Comparison of ENCODE assay signal across 1 cellular context in genomic region chr17:57284984-57285646, GRCh38.
TF ChIP-seq lines count a peak whose summit lies in the region.

No MANE protein-coding gene starts in this region.

TF ChIP-seq in GM12878, 131 proteins besides CTCF, POLR2A, EP300 and RAD21 (continued from another document):
- TF ChIP-seq ZBTB4 (CRISPR knock-in tag; IDR thresholded peaks at IDR 0.05) (no peak), BACH1 (IDR thresholded peaks at IDR 0.05; ENCODE audit: borderline replicate concordance) (no peak; the same call in 1 of the 2 replicates), MTA2 (IDR thresholded peaks at IDR 0.05; ENCODE audit: low read depth) (peak; percentile 62; the same call in 1 of the 2 replicates), PBX3 (IDR thresholded peaks at IDR 0.05; ENCODE audit: insufficient replicate concordance, low read depth, low read length) (no peak), BCLAF1 (IDR thresholded peaks at IDR 0.05) (no peak), MLLT1 (IDR thresholded peaks at IDR 0.05) (peak; percentile 79), MTA3 (IDR thresholded peaks at IDR 0.05; ENCODE audit: borderline replicate concordance, low read length) (peak; percentile 41; the same call in 1 of the 2 replicates), DPF2 (IDR thresholded peaks at IDR 0.05) (peak; percentile 58), MYC (IDR thresholded peaks at IDR 0.05; ENCODE audit: insufficient read depth, insufficient read length, insufficient replicate concordance, low read length, severe bottlenecking) (no peak), CBFB (IDR thresholded peaks at IDR 0.05; ENCODE audit: low read depth) (peak; percentile 80), IKZF2 (IDR thresholded peaks at IDR 0.05) (peak; percentile 87 to 91), ZNF217 (IDR thresholded peaks at IDR 0.05) (0 out of 2 replicates have a peak, but pooled peaks have one; percentile 56), CHD2 (IDR thresholded peaks at IDR 0.05; ENCODE audit: borderline replicate concordance, low read depth, low read length) (peak; percentile 36; the same call in 1 of the 2 replicates), BHLHE40 (IDR thresholded peaks at IDR 0.05; ENCODE audit: borderline replicate concordance in 1 of 2, low read depth in 2 of 2, low read length in 1 of 2) (peak in 1 of 2 experiments; percentile 35; a peak in 1 of 4 replicates), CUX1 (IDR thresholded peaks at IDR 0.05; ENCODE audit: insufficient replicate concordance, low read depth, low read length) (peak; percentile 57), GATAD2B (conservative IDR thresholded peaks at IDR 0.05; ENCODE audit: low read depth) (peak; percentile 51; the same call in 1 of the 2 replicates), RCOR1 (conservative IDR thresholded peaks at IDR 0.05; ENCODE audit: low read depth, low read length) (0 out of 2 replicates have a peak, but pooled peaks have one; percentile 40), PAX5 (IDR thresholded peaks at IDR 0.05; ENCODE audit: borderline replicate concordance, low read depth, low read length) (0 out of 2 replicates have a peak, but pooled peaks have one; percentile 26), ZBTB40 (IDR thresholded peaks at IDR 0.05; ENCODE audit: borderline replicate concordance) (peak; percentile 62; the same call in 1 of the 2 replicates), RUNX3 (IDR thresholded peaks at IDR 0.05; ENCODE audit: low read length) (peak; percentile 98), IRF4 (IDR thresholded peaks at IDR 0.05; ENCODE audit: low read depth, low read length) (no peak), ZBED1 (IDR thresholded peaks at IDR 0.05; ENCODE audit: borderline replicate concordance) (0 out of 2 replicates have a peak, but pooled peaks have one; percentile 28), RELA (IDR thresholded peaks at IDR 0.05; ENCODE audit: borderline replicate concordance, partially characterized antibody) (no peak), NFIC (IDR thresholded peaks at IDR 0.05; ENCODE audit: low read depth, low read length) (peak; percentile 57; the same call in 1 of the 2 replicates)
- TF ChIP-seq, protein P1, sequence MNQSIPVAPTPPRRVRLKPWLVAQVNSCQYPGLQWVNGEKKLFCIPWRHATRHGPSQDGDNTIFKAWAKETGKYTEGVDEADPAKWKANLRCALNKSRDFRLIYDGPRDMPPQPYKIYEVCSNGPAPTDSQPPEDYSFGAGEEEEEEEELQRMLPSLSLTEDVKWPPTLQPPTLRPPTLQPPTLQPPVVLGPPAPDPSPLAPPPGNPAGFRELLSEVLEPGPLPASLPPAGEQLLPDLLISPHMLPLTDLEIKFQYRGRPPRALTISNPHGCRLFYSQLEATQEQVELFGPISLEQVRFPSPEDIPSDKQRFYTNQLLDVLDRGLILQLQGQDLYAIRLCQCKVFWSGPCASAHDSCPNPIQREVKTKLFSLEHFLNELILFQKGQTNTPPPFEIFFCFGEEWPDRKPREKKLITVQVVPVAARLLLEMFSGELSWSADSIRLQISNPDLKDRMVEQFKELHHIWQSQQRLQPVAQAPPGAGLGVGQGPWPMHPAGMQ (IDR thresholded peaks at IDR 0.05; ENCODE audit: borderline replicate concordance), result peak; percentile 61; the same call in 1 of the 2 replicates
- TF ChIP-seq, protein P2, sequence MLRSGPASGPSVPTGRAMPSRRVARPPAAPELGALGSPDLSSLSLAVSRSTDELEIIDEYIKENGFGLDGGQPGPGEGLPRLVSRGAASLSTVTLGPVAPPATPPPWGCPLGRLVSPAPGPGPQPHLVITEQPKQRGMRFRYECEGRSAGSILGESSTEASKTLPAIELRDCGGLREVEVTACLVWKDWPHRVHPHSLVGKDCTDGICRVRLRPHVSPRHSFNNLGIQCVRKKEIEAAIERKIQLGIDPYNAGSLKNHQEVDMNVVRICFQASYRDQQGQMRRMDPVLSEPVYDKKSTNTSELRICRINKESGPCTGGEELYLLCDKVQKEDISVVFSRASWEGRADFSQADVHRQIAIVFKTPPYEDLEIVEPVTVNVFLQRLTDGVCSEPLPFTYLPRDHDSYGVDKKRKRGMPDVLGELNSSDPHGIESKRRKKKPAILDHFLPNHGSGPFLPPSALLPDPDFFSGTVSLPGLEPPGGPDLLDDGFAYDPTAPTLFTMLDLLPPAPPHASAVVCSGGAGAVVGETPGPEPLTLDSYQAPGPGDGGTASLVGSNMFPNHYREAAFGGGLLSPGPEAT (IDR thresholded peaks at IDR 0.05; ENCODE audit: low read depth), result peak; percentile 71
